Comparison of ENCODE assay signal across 17 cellular contexts in the genomic region with DNA sequence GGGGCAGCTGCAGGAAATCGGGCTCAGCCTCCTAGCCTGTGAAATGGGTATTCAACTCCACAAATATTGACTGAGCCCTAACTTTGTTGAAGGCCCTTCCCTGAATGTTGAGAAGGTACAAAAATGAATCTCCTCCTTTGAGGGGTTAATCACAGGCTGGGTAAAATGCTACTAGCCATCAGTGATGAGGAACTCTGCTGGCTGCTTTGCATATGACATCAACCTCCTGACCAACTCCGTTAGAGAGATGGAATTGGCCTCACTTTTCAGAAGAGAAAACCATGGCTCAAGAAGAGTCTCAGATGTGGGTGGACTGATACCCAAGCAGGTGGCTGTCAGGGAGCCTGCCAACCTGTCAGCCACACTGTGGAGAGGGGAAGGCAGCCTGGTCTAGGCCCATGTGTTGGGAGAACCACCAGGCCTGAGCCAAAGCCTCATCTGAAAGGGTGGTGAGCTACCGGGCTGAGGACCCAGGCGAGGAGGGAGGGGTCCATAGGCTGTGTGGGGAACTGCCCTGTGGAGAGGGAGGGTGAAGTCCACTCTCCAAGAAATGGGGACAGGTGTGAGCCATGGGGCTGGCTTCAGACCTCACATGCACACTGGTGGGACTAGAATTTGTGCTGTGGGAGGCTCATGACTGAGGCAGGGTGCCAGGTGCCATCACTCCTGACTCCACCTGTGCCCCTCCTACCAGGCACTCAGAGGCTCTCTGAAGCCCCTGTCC. TPM values are rescaled to one million over a fixed set of nuclear protein-coding genes. Genes with fewer than 3 reads are reported as not detected.
DNase-seq lines count a peak whose midpoint lies in the region; TF ChIP-seq lines count a peak whose summit lies in the region.
"Had no signal": no experiment of that assay in that cellular context is flagged by ENCODE, and none has a peak within 500 bp of the region (broad histone marks: within the 10 kb centered on the region; RNA-seq: fewer than 3 reads in every experiment).

No MANE protein-coding gene starts in this region.

- intact Hi-C loops in posterior vena cava (cut with DNase I), result no loop called here

- H3K27ac Mint-ChIP-seq in HFFc6, result no peak overlapping the region
- H3K27ac Mint-ChIP-seq: activated naive CD8-positive, alpha-beta T cell treated with anti-CD3 and anti-CD28 coated beads for 36 hours; progenitor cell of endocrine pancreas; T-helper 17 cell had no signal

- H3K9me3 Mint-ChIP-seq in HFFc6, result no peaks in the 10 kb centered on the region
- H3K9me3 Mint-ChIP-seq: activated naive CD8-positive, alpha-beta T cell treated with anti-CD3 and anti-CD28 coated beads for 36 hours; CD8-positive, alpha-beta memory T cell had no signal

- H3K27me3 ChIP-seq in brain microvascular endothelial cell (replicated peaks), result no peaks in the 10 kb centered on the region

- no peak overlapping the region for H3K27ac ChIP-seq in brain microvascular endothelial cell
- H3K27ac ChIP-seq: lower lobe of right lung had no signal

- no peak overlapping the region for H3K4me3 Mint-ChIP-seq in HFFc6
- H3K4me3 Mint-ChIP-seq: activated naive CD8-positive, alpha-beta T cell treated with anti-CD3 and anti-CD28 coated beads for 36 hours; CD8-positive, alpha-beta memory T cell; T-helper 17 cell had no signal

- H3K27me3 Mint-ChIP-seq in HFFc6 (ENCODE audit: insufficient read depth), result peaks cover 2% of the 10 kb centered on the region; the same call in 1 of the 2 replicates
- H3K27me3 Mint-ChIP-seq: activated naive CD8-positive, alpha-beta T cell treated with anti-CD3 and anti-CD28 coated beads for 36 hours; CD8-positive, alpha-beta memory T cell; progenitor cell of endocrine pancreas; T-helper 17 cell had no signal

- no peaks in the 10 kb centered on the region for H3K4me1 Mint-ChIP-seq in HFFc6 (ENCODE audit: low read depth)
- H3K4me1 Mint-ChIP-seq: activated naive CD8-positive, alpha-beta T cell treated with anti-CD3 and anti-CD28 coated beads for 36 hours; CD8-positive, alpha-beta memory T cell; T-helper 17 cell had no signal

- H3K4me3 ChIP-seq in brain microvascular endothelial cell (ENCODE audit: low read depth, low read length), result no peak overlapping the region
- H3K4me3 ChIP-seq: lower lobe of right lung had no signal

- POLR2A ChIA-PET in GM10248 (lab: Yijun Ruan, JAX), result no interaction called here

- no peaks in the 10 kb centered on the region for H3K36me3 ChIP-seq in brain microvascular endothelial cell (replicated peaks)
- H3K36me3 ChIP-seq: lower lobe of right lung had no signal

- TF ChIP-seq CTCF in GM10248 (IDR thresholded peaks at IDR 0.05; ENCODE audit: control extremely low read depth, extremely low read depth, low read depth, missing control alignments) (no peak), HFFc6 (IDR thresholded peaks at IDR 0.05) (peak; percentile 12; the same call in 1 of the 2 replicates), brain microvascular endothelial cell (IDR thresholded peaks at IDR 0.05; ENCODE audit: low read depth, low read length, missing control alignments) (peak; percentile 18)

- DNase-seq in GM10248 (ENCODE audit: extremely low spot score) (peak; percentile 65), HFFc6 (no peak), brain microvascular endothelial cell (no peak), NCI-H2227 (lab: John Stamatoyannopoulos, UW; ENCODE audit: unreplicated experiment) (no peak), nucleus accumbens (lab: John Stamatoyannopoulos, UW) (no peak), posterior vena cava (ENCODE audit: low spot score) (no peak)
- DNase-seq: activated naive CD8-positive, alpha-beta T cell treated with anti-CD3 and anti-CD28 coated beads for 36 hours; CD8-positive, alpha-beta memory T cell; DMS79; HCEC 1CT; lower lobe of right lung; NCI-H1092 treated with DMSO at 0.1 percent for 48 hours; NCI-H2081; NCI-H510A; stimulated activated CD4-positive, alpha-beta T cell treated with anti-CD3 and anti-CD28 coated beads, Interleukin-4, amount 100 ng/mL, for 1 hour; T-helper 17 cell had no signal

- in situ Hi-C loops in brain microvascular endothelial cell (cut with HindIII; ENCODE audit: low pct_ligation_motif_present, low sequenced_read_pairs), result no loop called here

- H3K36me3 Mint-ChIP-seq in HFFc6 (ENCODE audit: low read depth), result peaks cover 4% of the 10 kb centered on the region; the same call in 1 of the 2 replicates
- H3K36me3 Mint-ChIP-seq: CD8-positive, alpha-beta memory T cell had no signal

- CTCF ChIA-PET in GM10248 (lab: Yijun Ruan, JAX), result interaction anchor here (1.0 to 1.3 kb wide), 4 partner anchors 8 to 58 kb away, joined by 3 to 6 read pairs (median 4); partner anchors contain the start of gene ARL2

RNA-seq across cellular contexts. Expression of gene CDCA5, which starts 11.8 kb away (rescaled TPM):
- total RNA-seq in HFFc6 (2021; fragmentation: NEBNext Ultra II Directional; extraction: Animal tissue kit (Norgen Biotek cat#: 25700)), result 10 to 100 TPM; 14.3 to 28.3 (median 26.6) TPM
- total RNA-seq in posterior vena cava, result 1 to 10 TPM in 1 of 2 donors, under 1 TPM in 1; 0.67 to 1.6 TPM

RNA-seq across cellular contexts. Expression of gene ZFPL1, which starts 12.0 kb away (rescaled TPM):
- 10 to 100 TPM; 41.0 to 56.6 (median 53.6) TPM for total RNA-seq in HFFc6 (2021; fragmentation: NEBNext Ultra II Directional; extraction: Animal tissue kit (Norgen Biotek cat#: 25700))
- 10 to 100 TPM; 26.9 to 27.6 TPM for total RNA-seq in posterior vena cava

RNA-seq across cellular contexts. Expression of gene NAALADL1, which starts 13.7 kb away (rescaled TPM):
- total RNA-seq in HFFc6 (2021; fragmentation: NEBNext Ultra II Directional; extraction: Animal tissue kit (Norgen Biotek cat#: 25700)), result not detected
- 10 to 100 TPM; 15.4 to 18.6 TPM for total RNA-seq in posterior vena cava

RNA-seq across cellular contexts. Expression of gene VPS51, which starts 23.9 kb away (rescaled TPM):
- 10 to 100 TPM; 61.2 to 90.1 (median 79.4) TPM for total RNA-seq in HFFc6 (2021; fragmentation: NEBNext Ultra II Directional; extraction: Animal tissue kit (Norgen Biotek cat#: 25700))
- total RNA-seq in posterior vena cava, result 100 to 1,000 TPM; 103 to 107 TPM

RNA-seq across cellular contexts. Expression of gene SAC3D1, which starts 31.1 kb away (rescaled TPM):
- total RNA-seq in HFFc6 (2021; fragmentation: NEBNext Ultra II Directional; extraction: Animal tissue kit (Norgen Biotek cat#: 25700)), result 10 to 100 TPM; 15.3 to 21.5 (median 18.0) TPM
- 1 to 10 TPM; 5.5 to 5.8 TPM for total RNA-seq in posterior vena cava

Comparison
In these comparisons a context has a peak if more than half of its experiments do, and no peak if none do; other contexts are left out.
1. RNA of gene CDCA5, which starts 11.8 kb away (total RNA-seq): 14.3 to 28.3 TPM in HFFc6; 0.67 to 1.6 TPM in posterior vena cava; every median in the first group is over 4 times any median in the second.
2. RNA of gene NAALADL1, which starts 13.7 kb away (total RNA-seq): 15.4 to 18.6 TPM in posterior vena cava; not detected in HFFc6; every median in the first group is over 10 times any median in the second.